Comparison of ENCODE assay signal across 8 cellular contexts in genomic region chr2:24124003-24124585, GRCh38. TPM values are rescaled to one million over a fixed set of nuclear protein-coding genes. Genes with fewer than 3 reads are reported as not detected.
DNase-seq lines count a peak whose midpoint lies in the region; ATAC-seq lines count a peak whose summit lies in the region.

No MANE protein-coding gene starts in this region.

- no peaks in the 10 kb centered on the region for H3K27me3 Mint-ChIP-seq in natural killer cell treated with Interleukin-12 subunit alpha and Interleukin-12 subunit beta and Interleukin-15 and Interleukin-18, amount 100 ng/mL, for 72 hours

- peak overlapping the region; percentile 83 to 88 for H3K27ac Mint-ChIP-seq in natural killer cell treated with Interleukin-12 subunit alpha and Interleukin-12 subunit beta and Interleukin-15 and Interleukin-18, amount 100 ng/mL, for 72 hours

- no peaks in the 10 kb centered on the region for H3K36me3 Mint-ChIP-seq in natural killer cell treated with Interleukin-12 subunit alpha and Interleukin-12 subunit beta and Interleukin-15 and Interleukin-18, amount 100 ng/mL, for 72 hours

- DNase-seq in NCI-H2196 (lab: John Stamatoyannopoulos, UW; ENCODE audit: unreplicated experiment) (peak; percentile 54), NCI-H2196 treated with DMSO at 0.1 percent for 48 hours (lab: John Stamatoyannopoulos, UW; ENCODE audit: unreplicated experiment) (no peak), NT2/D1 (ENCODE audit: low read depth, low spot score) (peak; percentile 8), middle frontal gyrus (ENCODE audit: extremely low spot score, low spot score) (no peak)
- DNase-seq in natural killer cell treated with Interleukin-12 subunit alpha and Interleukin-12 subunit beta and Interleukin-15 and Interleukin-18, amount 100 ng/mL, for 72 hours (ENCODE audit: low spot score) = no peak
- no peak for DNase-seq in stimulated activated CD4-positive, alpha-beta T cell treated with anti-CD3 and anti-CD28 coated beads, Interleukin-4, amount 100 ng/mL, for 4 hours

- H3K36me3 ChIP-seq in NT2/D1 (ENCODE audit: insufficient read depth, insufficient read length, low read length) (peaks cover 5% of the 10 kb centered on the region), duodenal mucosa (ENCODE audit: control insufficient read depth in 1 of 2, insufficient read depth in 2 of 2, low read length in 2 of 2) (no peaks in the 10 kb centered on the region)

- ATAC-seq in HG02588 (IDR thresholded peaks at IDR 0.05; ENCODE audit: unreplicated experiment) = peak; percentile 15
- ATAC-seq in natural killer cell treated with Interleukin-12 subunit alpha and Interleukin-12 subunit beta and Interleukin-15 and Interleukin-18, amount 100 ng/mL, for 72 hours = no peak

- peak overlapping the region; percentile 91 for H3K4me3 Mint-ChIP-seq in natural killer cell treated with Interleukin-12 subunit alpha and Interleukin-12 subunit beta and Interleukin-15 and Interleukin-18, amount 100 ng/mL, for 72 hours

- H3K4me3 ChIP-seq in NT2/D1 (ENCODE audit: insufficient read length, low read depth) (peak overlapping the region; percentile 72), duodenal mucosa (ENCODE audit: low read depth in 1 of 2, low read length in 2 of 2) (peak overlapping the region; percentile 75 to 88)

- H3K9me3 Mint-ChIP-seq in natural killer cell treated with Interleukin-12 subunit alpha and Interleukin-12 subunit beta and Interleukin-15 and Interleukin-18, amount 100 ng/mL, for 72 hours = no peaks in the 10 kb centered on the region

- H3K4me1 ChIP-seq in NT2/D1 (ENCODE audit: insufficient read depth, insufficient read length) = no peaks in the 10 kb centered on the region
- peaks cover 7 to 17% of the 10 kb centered on the region in 2 donors for H3K4me1 ChIP-seq in duodenal mucosa (ENCODE audit: control insufficient read depth in 1 of 2, insufficient read depth in 2 of 2, low read length in 2 of 2)

- peaks cover 13 to 26% of the 10 kb centered on the region in 2 donors for H3K4me1 Mint-ChIP-seq in natural killer cell treated with Interleukin-12 subunit alpha and Interleukin-12 subunit beta and Interleukin-15 and Interleukin-18, amount 100 ng/mL, for 72 hours (ENCODE audit: low read depth in 2 of 2)

- no peaks in the 10 kb centered on the region for H3K27me3 ChIP-seq in NT2/D1 (ENCODE audit: insufficient read depth, insufficient read length)
- no peaks in the 10 kb centered on the region for H3K27me3 ChIP-seq in duodenal mucosa (ENCODE audit: control insufficient read depth in 1 of 2, insufficient read depth in 2 of 2, low read length in 2 of 2)

- H3K27ac ChIP-seq in duodenal mucosa (ENCODE audit: low read depth, low read length) = peak overlapping the region; percentile 88

- H3K9ac ChIP-seq in NT2/D1 (ENCODE audit: insufficient read length, low read depth) = peak overlapping the region; percentile 89
- peak overlapping the region; percentile 56 to 87 for H3K9ac ChIP-seq in duodenal mucosa (ENCODE audit: low read depth in 1 of 2, low read length in 2 of 2)

- H3K9me3 ChIP-seq in NT2/D1 (ENCODE audit: insufficient read depth, low read length) (no peaks in the 10 kb centered on the region), duodenal mucosa (ENCODE audit: control insufficient read depth in 1 of 2, low read length in 2 of 2) (no peaks in the 10 kb centered on the region)

RNA-seq across cellular contexts. Expression of gene FAM228B, which starts 0.8 kb away (rescaled TPM):
- 10 to 100 TPM; 13.7 to 14.4 TPM for total RNA-seq in natural killer cell treated with Interleukin-12 subunit alpha and Interleukin-12 subunit beta and Interleukin-15 and Interleukin-18, amount 100 ng/mL, for 72 hours

RNA-seq across cellular contexts. Expression of gene PFN4, which starts 1.0 kb away (rescaled TPM):
- 1 to 10 TPM in 1 of 2 donors, not detected in 1; 1.2 TPM for total RNA-seq in natural killer cell treated with Interleukin-12 subunit alpha and Interleukin-12 subunit beta and Interleukin-15 and Interleukin-18, amount 100 ng/mL, for 72 hours

RNA-seq across cellular contexts. Expression of gene TP53I3, which starts 39.5 kb away (rescaled TPM):
- 1 to 10 TPM; 4.1 to 5.8 TPM for total RNA-seq in natural killer cell treated with Interleukin-12 subunit alpha and Interleukin-12 subunit beta and Interleukin-15 and Interleukin-18, amount 100 ng/mL, for 72 hours

RNA-seq across cellular contexts. Expression of gene SF3B6, which starts 48.0 kb away (rescaled TPM):
- total RNA-seq in natural killer cell treated with Interleukin-12 subunit alpha and Interleukin-12 subunit beta and Interleukin-15 and Interleukin-18, amount 100 ng/mL, for 72 hours = 10 to 100 TPM; 83.1 to 85.8 TPM

RNA-seq across cellular contexts. Expression of gene FAM228A, which starts 50.8 kb away (rescaled TPM):
- total RNA-seq in natural killer cell treated with Interleukin-12 subunit alpha and Interleukin-12 subunit beta and Interleukin-15 and Interleukin-18, amount 100 ng/mL, for 72 hours = under 1 TPM in 1 of 2 donors, not detected in 1; 0.21 TPM

Comparison
In these comparisons a context has a peak if more than half of its experiments do, and no peak if none do; other contexts are left out.
1. DNase-seq: peak in NCI-H2196 (single experiment) and NT2/D1 (single experiment); none in NCI-H2196 treated with DMSO at 0.1 percent for 48 hours (single experiment), natural killer cell treated with Interleukin-12 subunit alpha and Interleukin-12 subunit beta and Interleukin-15 and Interleukin-18, amount 100 ng/mL, for 72 hours (single experiment), stimulated activated CD4-positive, alpha-beta T cell treated with anti-CD3 and anti-CD28 coated beads, Interleukin-4, amount 100 ng/mL, for 4 hours (0 of 2) and middle frontal gyrus (single experiment).